ENCODE assay signal across 9 cellular contexts in the genomic region with DNA sequence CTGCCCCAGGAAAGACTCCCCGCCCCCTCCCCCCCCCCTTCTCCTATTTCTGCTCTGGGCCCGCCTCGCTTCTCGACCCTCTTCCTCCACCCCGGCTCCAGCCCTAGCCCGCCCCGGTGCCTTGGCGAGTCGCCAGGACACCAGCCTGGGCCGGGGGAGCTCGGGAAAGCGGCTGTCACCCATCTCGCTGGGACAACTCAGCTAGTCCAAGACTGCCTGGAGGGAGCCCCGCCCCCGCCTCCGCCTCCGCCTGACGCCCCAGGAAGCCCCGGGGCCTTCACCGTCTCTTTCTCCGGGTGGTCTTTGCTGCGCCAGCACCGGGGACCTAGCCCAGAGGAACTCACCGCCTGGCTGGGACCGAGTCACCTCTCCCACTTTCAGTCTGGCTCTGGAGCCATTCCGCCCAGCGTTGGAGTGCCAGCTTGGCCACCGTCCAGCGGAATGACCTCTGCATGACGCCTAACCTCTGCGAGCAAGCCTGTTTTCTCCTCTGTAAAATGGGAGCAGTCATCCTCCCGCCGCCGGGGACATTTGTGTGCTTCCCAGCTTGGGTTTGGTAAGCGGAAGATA. TPM values are rescaled to one million over a fixed set of nuclear protein-coding genes. Genes with fewer than 3 reads are reported as not detected.
DNase-seq lines count a peak whose midpoint lies in the region; ATAC-seq, FAIRE-seq and TF ChIP-seq lines count a peak whose summit lies in the region.
"Had no signal": no experiment of that assay in that cellular context is flagged by ENCODE, and none has a peak within 500 bp of the region (broad histone marks: within the 10 kb centered on the region; RNA-seq: fewer than 3 reads in every experiment).

No MANE protein-coding gene starts in this region.

- H3K4me1 ChIP-seq in ascending aorta (peaks cover 7 to 28% of the 10 kb centered on the region in 2 donors), iPS-20b (ENCODE audit: insufficient read depth, low read length) (peaks cover 5% of the 10 kb centered on the region; the same call in 1 of the 2 replicates), small intestine (ENCODE audit: control insufficient read depth in 2 of 2, insufficient read depth in 1 of 2, low read depth in 1 of 2, low read length in 1 of 2) (peaks cover 2 to 10% of the 10 kb centered on the region in 2 donors)

- H3K9me3 ChIP-seq in ascending aorta (no peaks in the 10 kb centered on the region), iPS-20b (ENCODE audit: insufficient read depth, low read depth, low read length) (no peaks in the 10 kb centered on the region), small intestine (ENCODE audit: control insufficient read depth, low read depth) (no peaks in the 10 kb centered on the region)

- TF ChIP-seq CTCF in BJ (IDR thresholded peaks at IDR 0.05; ENCODE audit: insufficient read depth, low read depth, low read length) (no peak), ascending aorta (IDR thresholded peaks at IDR 0.05) (no peak)

- ATAC-seq in GM19467 (IDR thresholded peaks at IDR 0.05; ENCODE audit: unreplicated experiment) (no peak), GM19328 (IDR thresholded peaks at IDR 0.05; ENCODE audit: unreplicated experiment) (no peak), HG02798 (IDR thresholded peaks at IDR 0.05; ENCODE audit: poor library complexity, unreplicated experiment) (no peak)

- peak overlapping the region; percentile 44 for H3K4me3 ChIP-seq in BJ (ENCODE audit: low read depth, low read length)
- H3K4me3 ChIP-seq in ascending aorta, result peak overlapping the region; percentile 93 to 95
- peak overlapping the region; percentile 83; the same call in 1 of the 2 replicates for H3K4me3 ChIP-seq in iPS-20b (ENCODE audit: low read length)
- peak overlapping the region in 1 of 2 donors; percentile 66 for H3K4me3 ChIP-seq in small intestine (ENCODE audit: low read depth in 1 of 2, low read length in 2 of 2)

- DNase-seq in BJ (ENCODE audit: low read depth) (no peak), NCI-H2171 (lab: John Stamatoyannopoulos, UW) (peak; percentile 54), ascending aorta (ENCODE audit: low spot score in 2 of 2) (peak in 1 of 2 donors; percentile 87), small intestine (peak; percentile 36)

- CTCF ChIA-PET in BJ (lab: Yijun Ruan, JAX), result interaction anchor here (1.0 to 3.5 kb wide), 5 partner anchors 11 to 72 kb away, joined by 3 to 22 read pairs (median 4); no protein-coding TSS in a partner anchor

- FAIRE-seq in small intestine (lab: Jason Lieb, UNC), result no peak
- FAIRE-seq: colon had no signal

- H3K9ac ChIP-seq in iPS-20b (ENCODE audit: low read depth, low read length), result no peak overlapping the region

- peaks cover 3% of the 10 kb centered on the region; the same call in 1 of the 2 replicates for H3K36me3 ChIP-seq in BJ (ENCODE audit: control insufficient read depth, insufficient read depth, low read length)
- H3K36me3 ChIP-seq in ascending aorta, result no peaks in the 10 kb centered on the region
- H3K36me3 ChIP-seq in iPS-20b (ENCODE audit: insufficient read depth, low read depth, low read length), result no peaks in the 10 kb centered on the region
- no peaks in the 10 kb centered on the region for H3K36me3 ChIP-seq in small intestine (ENCODE audit: control insufficient read depth in 2 of 2, insufficient read depth in 2 of 2, low read length in 2 of 2)

- POLR2A ChIA-PET in BJ (lab: Charles Lee), result no interaction called here

- intact Hi-C loops in ascending aorta (cut with DNase I), result loop anchor here (1.0 to 10.0 kb wide), 3 partner anchors 66 to 202 kb away; no protein-coding TSS in a partner anchor

- WGBS in small intestine, 3 donors, result 14 to 16% (median 16%) methylated on average over 30 to 35 of the region's 35 CpGs

- H3K27me3 ChIP-seq in BJ (ENCODE audit: control insufficient read depth, insufficient read depth, low read length) (no peaks in the 10 kb centered on the region), ascending aorta (no peaks in the 10 kb centered on the region), iPS-20b (ENCODE audit: insufficient read depth, low read length) (peaks cover 48% of the 10 kb centered on the region), small intestine (ENCODE audit: control insufficient read depth in 2 of 2, insufficient read depth in 2 of 2, low read length in 2 of 2) (no peaks in the 10 kb centered on the region)

- H3K27ac ChIP-seq in ascending aorta, result peak overlapping the region; percentile 94 to 98
- no peak overlapping the region for H3K27ac ChIP-seq in iPS-20b (ENCODE audit: low read length)
- H3K27ac ChIP-seq in small intestine (ENCODE audit: low read depth in 1 of 2, low read length in 1 of 2), result peak overlapping the region in 1 of 2 donors; percentile 72

RNA-seq across cellular contexts. Expression of a gene that starts 1.1 kb away (rescaled TPM):
- polyA plus RNA-seq in BJ (2011; rRNA removed) (34.2 and 49.1 TPM in 2 replicates), small intestine (10 to 100 TPM in 2 of 3 donors, under 1 TPM in 1; 0.89 to 13.0 (median 10.5) TPM)
- 42.2 and 56.1 TPM in 2 replicates for polyA minus RNA-seq in BJ (2011; rRNA and poly(A)+ RNA removed)
- total RNA-seq in ascending aorta, result 180 TPM
